In genomic region chr1:38997034-38997900, GRCh38 we compare ENCODE assay signal across 11 cellular contexts. TPM values are rescaled to one million over a fixed set of nuclear protein-coding genes. Genes with fewer than 3 reads are reported as not detected.
DNase-seq lines count a peak whose midpoint lies in the region; ATAC-seq, FAIRE-seq and TF ChIP-seq lines count a peak whose summit lies in the region.
"Had no signal": no experiment of that assay in that cellular context is flagged by ENCODE, and none has a peak within 500 bp of the region (broad histone marks: within the 10 kb centered on the region; RNA-seq: fewer than 3 reads in every experiment).

No MANE protein-coding gene starts in this region.

- H3K27ac ChIP-seq in HepG2 (ENCODE audit: extremely low read length, insufficient read depth, low read length) (peak overlapping the region; percentile 1), right lobe of liver (no peak overlapping the region), astrocyte (ENCODE audit: low read depth, low read length) (no peak overlapping the region), muscle layer of duodenum (ENCODE audit: low read length) (peak overlapping the region; percentile 10)

- no peak for TF ChIP-seq RAD21 in HepG2 (CRISPR knock-in tag; IDR thresholded peaks at IDR 0.05)

- no peak for TF ChIP-seq EP300 in HepG2 (IDR thresholded peaks at IDR 0.05; ENCODE audit: low read depth in 2 of 2, low read length in 2 of 2)
- no peak for TF ChIP-seq EP300 in HepG2 (CRISPR knock-in tag; IDR thresholded peaks at IDR 0.05; ENCODE audit: borderline replicate concordance)

- peaks cover 92% of the 10 kb centered on the region for H3K4me1 ChIP-seq in HepG2 (ENCODE audit: insufficient read depth, low read length)
- H3K4me1 ChIP-seq in right lobe of liver, result peaks cover 0 to 27% (median 0%) of the 10 kb centered on the region in 4 donors
- H3K4me1 ChIP-seq in astrocyte (ENCODE audit: insufficient read depth, low read length), result peaks cover 18% of the 10 kb centered on the region
- peaks cover 7 to 28% of the 10 kb centered on the region in 2 donors for H3K4me1 ChIP-seq in muscle layer of duodenum (ENCODE audit: control insufficient read depth in 1 of 2, insufficient read depth in 2 of 2, low read length in 2 of 2)

- intact Hi-C loops in HepG2 (cut with micrococcal nuclease; ENCODE audit: unreplicated experiment), result no loop called here
- intact Hi-C loops in right lobe of liver (cut with DNase I), result no loop called here
- intact Hi-C loops in sciatic nerve (cut with DNase I), result no loop called here

- no peaks in the 10 kb centered on the region for H3K9me3 Mint-ChIP-seq in astrocyte (ENCODE audit: unreplicated experiment)
- H3K9me3 Mint-ChIP-seq: stimulated activated naive B cell treated with anti-CD40 and anti-IgM and Interleukin-4, amounts not matched to agents 10 μg/mL and 1 μg/mL and 100 μg/mL, for 72 hours had no signal

- in situ Hi-C loops in HepG2 (cut with HindIII; ENCODE audit: extremely low pct_ligation_motif_present, low pct_unique_long_range_greater_than_20kb), result no loop called here

- TF ChIP-seq CTCF in HepG2 (CRISPR knock-in tag; IDR thresholded peaks at IDR 0.05), result no peak
- no peak for TF ChIP-seq CTCF in right lobe of liver (IDR thresholded peaks at IDR 0.05)
- TF ChIP-seq CTCF in astrocyte (IDR thresholded peaks at IDR 0.05; ENCODE audit: insufficient read depth, low read depth, low read length), result no peak

- peaks cover 39% of the 10 kb centered on the region for H3K4me1 Mint-ChIP-seq in astrocyte (ENCODE audit: low read depth, unreplicated experiment)

- CTCF ChIA-PET in HepG2 (lab: Yijun Ruan, JAX; ENCODE audit: low intra/inter-chr PET ratio, low total read pairs), result no interaction called here

- BruUV-seq in HepG2 (replicated peaks; lab: Mats Ljungman, UMichigan), result no TSS peak

- POLR2A ChIA-PET in HepG2 (lab: Yijun Ruan, JAX), result interaction anchor here (0.6 to 1.8 kb wide), 5 partner anchors 19 to 108 kb away, joined by 3 to 4 read pairs (median 3); partner anchors contain the start of gene NDUFS5

- H3K27ac Mint-ChIP-seq in astrocyte (ENCODE audit: unreplicated experiment), result peak overlapping the region; percentile 64

- H3K27me3 Mint-ChIP-seq in astrocyte (ENCODE audit: low read depth, unreplicated experiment), result no peaks in the 10 kb centered on the region
- H3K27me3 Mint-ChIP-seq: stimulated activated naive B cell treated with anti-CD40 and anti-IgM and Interleukin-4, amounts not matched to agents 10 μg/mL and 1 μg/mL and 100 μg/mL, for 72 hours had no signal

- peaks cover 73% of the 10 kb centered on the region for H3K79me2 ChIP-seq in HepG2 (ENCODE audit: insufficient read depth, low read length)
- peaks cover 98% of the 10 kb centered on the region for H3K79me2 ChIP-seq in astrocyte (ENCODE audit: insufficient read depth, low read length)

- peaks cover 21% of the 10 kb centered on the region for H3K36me3 Mint-ChIP-seq in astrocyte (ENCODE audit: low read depth, unreplicated experiment)

- peaks cover 16 to 67% of the 10 kb centered on the region in 2 experiments for H3K36me3 ChIP-seq in HepG2 (replicated peaks in 1 of 2; ENCODE audit: control insufficient read depth in 1 of 2, insufficient read depth in 2 of 2, low read length in 2 of 2)
- peaks cover 4 to 43% (median 14%) of the 10 kb centered on the region in 4 donors for H3K36me3 ChIP-seq in right lobe of liver
- peaks cover 55% of the 10 kb centered on the region for H3K36me3 ChIP-seq in astrocyte (ENCODE audit: insufficient read depth, low read length)
- peaks cover 17 to 42% of the 10 kb centered on the region in 2 donors for H3K36me3 ChIP-seq in muscle layer of duodenum (ENCODE audit: control insufficient read depth in 1 of 2, insufficient read depth in 2 of 2, low read length in 2 of 2)

- H2AFZ ChIP-seq in HepG2 (ENCODE audit: low read length), result no peak overlapping the region
- no peak overlapping the region for H2AFZ ChIP-seq in astrocyte (ENCODE audit: low read depth, low read length)

- DNase-seq in HepG2 (ENCODE audit: low spot score), result no peak
- DNase-seq in right lobe of liver, result no peak
- DNase-seq in astrocyte (ENCODE audit: low read depth), result no peak
- DNase-seq in sciatic nerve (ENCODE audit: low spot score), result no peak
- DNase-seq in NCI-H128 (lab: John Stamatoyannopoulos, UW; ENCODE audit: unreplicated experiment), result no peak
- no peak for DNase-seq in HuH-7.5 (ENCODE audit: low spot score)
- DNase-seq in DMS79 (lab: John Stamatoyannopoulos, UW), result no peak
- DNase-seq: NCI-H187 treated with DMSO at 0.1 percent for 48 hours; stimulated activated naive B cell treated with anti-CD40 and anti-IgM and Interleukin-4, amounts not matched to agents 10 μg/mL and 1 μg/mL and 100 μg/mL, for 72 hours had no signal

- H3K27me3 ChIP-seq in HepG2 (ENCODE audit: control insufficient read depth in 1 of 2, insufficient read depth in 2 of 2, low read length in 2 of 2) (no peaks in the 10 kb centered on the region), right lobe of liver (no peaks in the 10 kb centered on the region), astrocyte (ENCODE audit: insufficient read depth, low read length) (no peaks in the 10 kb centered on the region), muscle layer of duodenum (ENCODE audit: low read depth, low read length) (no peaks in the 10 kb centered on the region)

- peaks cover 58% of the 10 kb centered on the region for H4K20me1 ChIP-seq in HepG2 (ENCODE audit: insufficient read depth, low read length)
- H4K20me1 ChIP-seq in astrocyte (ENCODE audit: insufficient read depth, low read length), result peaks cover 98% of the 10 kb centered on the region

- peak overlapping the region; percentile 25 for H3K4me2 ChIP-seq in HepG2 (ENCODE audit: low read depth, low read length)
- H3K4me2 ChIP-seq in astrocyte (ENCODE audit: low read length), result peak overlapping the region; percentile 16

- WGBS in HepG2 (ENCODE audit: low lambda C conversion rate), result 87% methylated on average over 4 of the region's 4 CpGs
- WGBS in right lobe of liver (ENCODE audit: insufficient coverage, low coverage, low lambda C conversion rate, missing lambda C conversion rate), result 55% methylated on average over 3 of the region's 4 CpGs

- no peak for FAIRE-seq in HepG2 (lab: Jason Lieb, UNC)
- FAIRE-seq in astrocyte (lab: Jason Lieb, UNC), result no peak

- no peak for ATAC-seq in HepG2
- no peak for ATAC-seq in right lobe of liver
- no peak for ATAC-seq in sciatic nerve
- ATAC-seq: stimulated activated naive B cell treated with anti-CD40 and anti-IgM and Interleukin-4, amounts not matched to agents 10 μg/mL and 1 μg/mL and 100 μg/mL, for 72 hours had no signal

- H3K4me3 ChIP-seq in HepG2 (replicated peaks in 1 of 3; ENCODE audit: insufficient read depth in 1 of 3, low read depth in 2 of 3, low read length in 3 of 3) (no peak overlapping the region), right lobe of liver (no peak overlapping the region), astrocyte (ENCODE audit: insufficient read depth, low read depth, low read length) (no peak overlapping the region), muscle layer of duodenum (ENCODE audit: low read depth in 1 of 2, low read length in 2 of 2) (no peak overlapping the region)

- H3K9me3 ChIP-seq in HepG2 (ENCODE audit: low read length) (no peaks in the 10 kb centered on the region), right lobe of liver (no peaks in the 10 kb centered on the region), astrocyte (ENCODE audit: insufficient read depth, low read depth, low read length) (no peaks in the 10 kb centered on the region), muscle layer of duodenum (ENCODE audit: control insufficient read depth in 1 of 2, low read length in 2 of 2) (no peaks in the 10 kb centered on the region)

- H3K4me3 Mint-ChIP-seq in astrocyte (ENCODE audit: unreplicated experiment), result peak overlapping the region; percentile 73

- TF ChIP-seq POLR2A in HepG2 (IDR thresholded peaks at IDR 0.05; ENCODE audit: insufficient read depth in 1 of 2, low read depth in 2 of 2, low read length in 2 of 2) (no peak), right lobe of liver (IDR thresholded peaks at IDR 0.05) (no peak)

- H3K9ac ChIP-seq in HepG2 (ENCODE audit: insufficient read depth, low read depth, low read length) (no peak overlapping the region), astrocyte (ENCODE audit: low read length) (no peak overlapping the region)

RNA-seq across cellular contexts. Expression of gene AKIRIN1, which starts 6.2 kb away (rescaled TPM):
- total RNA-seq in HepG2 (2016; rRNA removed; fragmentation: Illumina TruSeq; extraction: Trizol) (123 and 154 TPM in 2 replicates), right lobe of liver (10 to 100 TPM; 18.9 to 37.3 (median 28.5) TPM), astrocyte (152 and 156 TPM in 2 replicates), sciatic nerve (44.2 TPM)
- 24.4 and 26.4 TPM in 2 replicates for total RNA-seq in HepG2 (2016; cell fraction: cytosol; rRNA removed; fragmentation: Illumina TruSeq; extraction: Trizol; ENCODE audit: low read depth)
- total RNA-seq in HepG2 (2016; cell fraction: insoluble cytoplasmic fraction; rRNA removed; fragmentation: Illumina TruSeq; extraction: Trizol), result 126 and 150 TPM in 2 replicates
- 114 and 115 TPM in 2 replicates for total RNA-seq in HepG2 (2016; cell fraction: membrane; rRNA removed; fragmentation: Illumina TruSeq; extraction: Trizol)
- total RNA-seq in HepG2 (2016; cell fraction: nucleus; rRNA removed; fragmentation: Illumina TruSeq; extraction: Trizol), result 46.8 and 56.0 TPM in 2 replicates
- polyA plus RNA-seq in HepG2 (2011; rRNA removed), result 96.9 and 157 TPM in 2 replicates
- 64.0 and 81.1 TPM in 2 replicates for polyA plus RNA-seq in HepG2 (2011; cell fraction: cytosol; rRNA removed)
- 22.4 and 29.1 TPM in 2 replicates for polyA plus RNA-seq in HepG2 (2011; cell fraction: nucleus; rRNA removed)
- 67.2 and 119 TPM in 2 replicates for polyA plus RNA-seq in HepG2 (2012)
- 23.9 and 25.7 TPM in 2 replicates for polyA plus RNA-seq in HepG2 (2016; cell fraction: cytosol; fragmentation: Illumina TruSeq; extraction: Trizol; ENCODE audit: low read depth)
- polyA plus RNA-seq in HepG2 (2016; cell fraction: insoluble cytoplasmic fraction; fragmentation: Illumina TruSeq; extraction: Trizol; ENCODE audit: low read depth), result 197 and 205 TPM in 2 replicates
- polyA plus RNA-seq in HepG2 (2016; cell fraction: membrane; fragmentation: Illumina TruSeq; extraction: Trizol; ENCODE audit: low read depth), result 80.1 and 84.0 TPM in 2 replicates
- polyA plus RNA-seq in HepG2 (2016; cell fraction: nucleus; fragmentation: Illumina TruSeq; extraction: Trizol; ENCODE audit: insufficient read depth, low read depth), result 102 and 107 TPM in 2 replicates
- polyA minus RNA-seq in HepG2 (2011; rRNA and poly(A)+ RNA removed; ENCODE audit: low replicate concordance), result 35.3 and 43.0 TPM in 2 replicates
- polyA minus RNA-seq in HepG2 (2011; cell fraction: cytosol; rRNA and poly(A)+ RNA removed), result 63.2 and 68.3 TPM in 2 replicates
- 32.2 and 33.9 TPM in 2 replicates for polyA minus RNA-seq in HepG2 (2011; cell fraction: nucleus; rRNA and poly(A)+ RNA removed)

RNA-seq across cellular contexts. Expression of gene NDUFS5, which starts 28.9 kb away (rescaled TPM):
- total RNA-seq in HepG2 (2016; rRNA removed; fragmentation: Illumina TruSeq; extraction: Trizol) (466 and 655 TPM in 2 replicates), right lobe of liver (100 to 1,000 TPM in 2 of 6 experiments, 10 to 100 TPM in 4; 86.2 to 352 (median 90.0) TPM), astrocyte (313 and 360 TPM in 2 replicates), sciatic nerve (149 TPM)
- 163 and 167 TPM in 2 replicates for total RNA-seq in HepG2 (2016; cell fraction: cytosol; rRNA removed; fragmentation: Illumina TruSeq; extraction: Trizol; ENCODE audit: low read depth)
- total RNA-seq in HepG2 (2016; cell fraction: insoluble cytoplasmic fraction; rRNA removed; fragmentation: Illumina TruSeq; extraction: Trizol), result 464 and 703 TPM in 2 replicates
- total RNA-seq in HepG2 (2016; cell fraction: membrane; rRNA removed; fragmentation: Illumina TruSeq; extraction: Trizol), result 156 and 158 TPM in 2 replicates
- total RNA-seq in HepG2 (2016; cell fraction: nucleus; rRNA removed; fragmentation: Illumina TruSeq; extraction: Trizol), result 154 and 170 TPM in 2 replicates
- 219 and 263 TPM in 2 replicates for polyA plus RNA-seq in HepG2 (2011; rRNA removed)
- 226 and 341 TPM in 2 replicates for polyA plus RNA-seq in HepG2 (2011; cell fraction: cytosol; rRNA removed)
- polyA plus RNA-seq in HepG2 (2011; cell fraction: nucleus; rRNA removed), result 45.6 and 70.1 TPM in 2 replicates
- 314 and 392 TPM in 2 replicates for polyA plus RNA-seq in HepG2 (2012)
- 179 and 209 TPM in 2 replicates for polyA plus RNA-seq in HepG2 (2016; cell fraction: cytosol; fragmentation: Illumina TruSeq; extraction: Trizol; ENCODE audit: low read depth)
- 671 and 732 TPM in 2 replicates for polyA plus RNA-seq in HepG2 (2016; cell fraction: insoluble cytoplasmic fraction; fragmentation: Illumina TruSeq; extraction: Trizol; ENCODE audit: low read depth)
- polyA plus RNA-seq in HepG2 (2016; cell fraction: membrane; fragmentation: Illumina TruSeq; extraction: Trizol; ENCODE audit: low read depth), result 158 and 161 TPM in 2 replicates
- polyA plus RNA-seq in HepG2 (2016; cell fraction: nucleus; fragmentation: Illumina TruSeq; extraction: Trizol; ENCODE audit: insufficient read depth, low read depth), result 262 and 271 TPM in 2 replicates
- 54.3 and 179 TPM in 2 replicates for polyA minus RNA-seq in HepG2 (2011; rRNA and poly(A)+ RNA removed; ENCODE audit: low replicate concordance)
- polyA minus RNA-seq in HepG2 (2011; cell fraction: cytosol; rRNA and poly(A)+ RNA removed), result 50.5 and 67.1 TPM in 2 replicates
- polyA minus RNA-seq in HepG2 (2011; cell fraction: nucleus; rRNA and poly(A)+ RNA removed), result 41.3 and 58.2 TPM in 2 replicates

RNA-seq across cellular contexts. Expression of gene RHBDL2, which starts 55.6 kb away (rescaled TPM):
- total RNA-seq in HepG2 (2016; rRNA removed; fragmentation: Illumina TruSeq; extraction: Trizol) (3.4 and 5.4 TPM in 2 replicates), right lobe of liver (under 1 TPM in 1 of 6 experiments, not detected in 5; 0.12 TPM), astrocyte (not detected in 2 replicates), sciatic nerve (0.22 TPM)
- total RNA-seq in HepG2 (2016; cell fraction: cytosol; rRNA removed; fragmentation: Illumina TruSeq; extraction: Trizol; ENCODE audit: low read depth), result 1.3 and 2.6 TPM in 2 replicates
- total RNA-seq in HepG2 (2016; cell fraction: insoluble cytoplasmic fraction; rRNA removed; fragmentation: Illumina TruSeq; extraction: Trizol), result 4.7 and 6.2 TPM in 2 replicates
- total RNA-seq in HepG2 (2016; cell fraction: membrane; rRNA removed; fragmentation: Illumina TruSeq; extraction: Trizol), result 2.2 and 3.0 TPM in 2 replicates
- total RNA-seq in HepG2 (2016; cell fraction: nucleus; rRNA removed; fragmentation: Illumina TruSeq; extraction: Trizol), result 5.1 TPM in 2 replicates
- 1.6 and 3.3 TPM in 2 replicates for polyA plus RNA-seq in HepG2 (2011; rRNA removed)
- polyA plus RNA-seq in HepG2 (2011; cell fraction: cytosol; rRNA removed), result 2.0 and 2.4 TPM in 2 replicates
- 0.93 and 1.8 TPM in 2 replicates for polyA plus RNA-seq in HepG2 (2011; cell fraction: nucleus; rRNA removed)
- polyA plus RNA-seq in HepG2 (2012), result 3.0 and 9.6 TPM in 2 replicates
- polyA plus RNA-seq in HepG2 (2016; cell fraction: cytosol; fragmentation: Illumina TruSeq; extraction: Trizol; ENCODE audit: low read depth), result 1.1 and 1.2 TPM in 2 replicates
- polyA plus RNA-seq in HepG2 (2016; cell fraction: insoluble cytoplasmic fraction; fragmentation: Illumina TruSeq; extraction: Trizol; ENCODE audit: low read depth), result 2.6 and 4.0 TPM in 2 replicates
- polyA plus RNA-seq in HepG2 (2016; cell fraction: membrane; fragmentation: Illumina TruSeq; extraction: Trizol; ENCODE audit: low read depth), result 1.4 and 2.6 TPM in 2 replicates
- 4.2 and 5.7 TPM in 2 replicates for polyA plus RNA-seq in HepG2 (2016; cell fraction: nucleus; fragmentation: Illumina TruSeq; extraction: Trizol; ENCODE audit: insufficient read depth, low read depth)
- polyA minus RNA-seq in HepG2 (2011; rRNA and poly(A)+ RNA removed; ENCODE audit: low replicate concordance), result 0.96 and 1.6 TPM in 2 replicates
- 0.62 and 1.4 TPM in 2 replicates for polyA minus RNA-seq in HepG2 (2011; cell fraction: cytosol; rRNA and poly(A)+ RNA removed)
- 1.9 and 2.2 TPM in 2 replicates for polyA minus RNA-seq in HepG2 (2011; cell fraction: nucleus; rRNA and poly(A)+ RNA removed)
- total RNA-seq: activated CD8-positive, alpha-beta memory T cell treated with anti-CD3 and anti-CD28 coated beads for 36 hours had no signal

Comparison
In these comparisons a context has a peak if more than half of its experiments do, and no peak if none do; other contexts are left out.
1. H3K27ac ChIP-seq: peak in HepG2 (single experiment) and muscle layer of duodenum (single experiment); none in right lobe of liver (0 of 3) and astrocyte (single experiment).